14 cellular contexts compared by ENCODE assay signal in the genomic region with DNA sequence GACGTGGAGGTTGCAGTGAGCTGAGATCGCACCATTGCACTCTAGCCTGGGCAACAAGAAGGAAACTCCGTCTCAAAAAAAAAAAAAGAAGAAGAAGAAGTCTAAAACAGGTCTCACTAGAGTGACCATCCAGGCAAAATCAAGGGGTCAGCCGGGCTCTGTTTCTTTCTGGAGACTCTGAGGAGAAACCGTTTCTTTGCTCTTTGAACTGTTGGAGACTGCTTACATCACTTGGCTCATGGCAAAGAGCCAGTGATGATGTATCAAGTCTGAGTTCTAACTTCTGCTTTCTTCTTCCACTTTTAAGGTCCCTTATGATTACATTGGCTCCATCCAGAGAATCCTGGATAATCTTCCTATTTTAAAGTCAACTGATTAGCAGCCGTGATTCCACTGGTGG.
DNase-seq lines count a peak whose midpoint lies in the region; ATAC-seq and TF ChIP-seq lines count a peak whose summit lies in the region.
"Had no signal": no experiment of that assay in that cellular context is flagged by ENCODE, and none has a peak within 500 bp of the region (broad histone marks: within the 10 kb centered on the region; RNA-seq: fewer than 3 reads in every experiment).

No MANE protein-coding gene starts in this region.

- DNase-seq in HT-29 (ENCODE audit: low spot score): peak; percentile 72
- peak; percentile 75 for DNase-seq in globus pallidus (ENCODE audit: low spot score)
- DNase-seq in pons (ENCODE audit: low spot score): peak; percentile 89
- no peak for DNase-seq in activated CD4-positive, alpha-beta T cell treated with anti-CD3 and anti-CD28 coated beads for 36 hours
- DNase-seq: activated CD8-positive, alpha-beta T cell treated with anti-CD3 and anti-CD28 coated beads, Interleukin-2, amount 10 ng/mL, durations not matched to agents 7 days and 5 days; central memory CD4-positive, alpha-beta T cell; NCI-H187 treated with DMSO at 0.1 percent for 48 hours; stimulated activated CD4-positive, alpha-beta T cell treated with anti-CD3 and anti-CD28 coated beads, Interleukin-2, amount 100 ng/mL, for 24 hours; stimulated activated naive B cell treated with anti-CD40 and anti-IgM and Interleukin-4, amounts not matched to agents 10 μg/mL and 1 μg/mL and 100 μg/mL, for 72 hours had no signal

- H2AFZ ChIP-seq in OCI-LY3 (ENCODE audit: low read depth, low read length): no peak overlapping the region

- no peaks in the 10 kb centered on the region for H4K20me1 ChIP-seq in OCI-LY3 (ENCODE audit: insufficient read depth, low read length)
- H4K20me1 ChIP-seq: BLaER1 treated with 17β-estradiol and CSF1 and Interleukin-3, amounts not matched to agents 10 nM and 100 nM had no signal

- H3K36me3 Mint-ChIP-seq in activated CD4-positive, alpha-beta T cell treated with anti-CD3 and anti-CD28 coated beads for 36 hours (ENCODE audit: low read depth): no peaks in the 10 kb centered on the region
- H3K36me3 Mint-ChIP-seq: stimulated activated naive B cell treated with anti-CD40 and anti-IgM and Interleukin-4, amounts not matched to agents 10 μg/mL and 1 μg/mL and 100 μg/mL, for 72 hours had no signal

- H3K27me3 Mint-ChIP-seq in activated CD4-positive, alpha-beta T cell treated with anti-CD3 and anti-CD28 coated beads for 36 hours: peaks cover 6% of the 10 kb centered on the region

- POLR2A ChIA-PET in activated CD4-positive, alpha-beta T cell treated with anti-CD3 and anti-CD28 coated beads for 36 hours (lab: Charles Lee): no interaction called here

- H3K4me3 ChIP-seq in OCI-LY3 (ENCODE audit: low read length): no peak overlapping the region
- H3K4me3 ChIP-seq: BLaER1 treated with 17β-estradiol and CSF1 and Interleukin-3, amounts not matched to agents 10 nM and 100 nM had no signal

- H3K27me3 ChIP-seq in OCI-LY3 (ENCODE audit: low read depth, low read length): peaks cover 49% of the 10 kb centered on the region
- H3K27me3 ChIP-seq: BLaER1 treated with 17β-estradiol and CSF1 and Interleukin-3, amounts not matched to agents 10 nM and 100 nM had no signal

- no peaks in the 10 kb centered on the region; the same call in 1 of the 2 replicates for H3K9me3 ChIP-seq in OCI-LY3 (ENCODE audit: insufficient read depth, low read length)

- H3K27ac ChIP-seq in OCI-LY3 (ENCODE audit: low read length): no peak overlapping the region

- CTCF ChIA-PET in activated CD4-positive, alpha-beta T cell treated with anti-CD3 and anti-CD28 coated beads for 36 hours (lab: Charles Lee): interaction anchor here (0.8 kb wide), 1 partner anchor 555 kb away, joined by 3 read pairs; no protein-coding TSS in a partner anchor

- TF ChIP-seq CTCF in OCI-LY3 (IDR thresholded peaks at IDR 0.05; ENCODE audit: low read depth, low read length): no peak

- H3K27ac Mint-ChIP-seq in activated CD4-positive, alpha-beta T cell treated with anti-CD3 and anti-CD28 coated beads for 36 hours: no peak overlapping the region
- H3K27ac Mint-ChIP-seq: activated CD8-positive, alpha-beta T cell treated with anti-CD3 and anti-CD28 coated beads, Interleukin-2, amount 10 ng/mL, durations not matched to agents 7 days and 5 days; stimulated activated naive B cell treated with anti-CD40 and anti-IgM and Interleukin-4, amounts not matched to agents 10 μg/mL and 1 μg/mL and 100 μg/mL, for 72 hours had no signal

- H3K36me3 ChIP-seq in OCI-LY3 (replicated peaks; ENCODE audit: low read depth, low read length): no peaks in the 10 kb centered on the region
- H3K36me3 ChIP-seq: BLaER1 treated with 17β-estradiol and CSF1 and Interleukin-3, amounts not matched to agents 10 nM and 100 nM had no signal

- H3K4me3 Mint-ChIP-seq in activated CD4-positive, alpha-beta T cell treated with anti-CD3 and anti-CD28 coated beads for 36 hours: no peak overlapping the region
- H3K4me3 Mint-ChIP-seq: activated CD8-positive, alpha-beta T cell treated with anti-CD3 and anti-CD28 coated beads, Interleukin-2, amount 10 ng/mL, durations not matched to agents 7 days and 5 days; stimulated activated naive B cell treated with anti-CD40 and anti-IgM and Interleukin-4, amounts not matched to agents 10 μg/mL and 1 μg/mL and 100 μg/mL, for 72 hours had no signal

- no peak overlapping the region for H3K9ac ChIP-seq in OCI-LY3 (ENCODE audit: low read length)
- H3K9ac ChIP-seq: BLaER1 treated with 17β-estradiol and CSF1 and Interleukin-3, amounts not matched to agents 10 nM and 100 nM had no signal

- peaks cover 27% of the 10 kb centered on the region for H3K4me1 ChIP-seq in OCI-LY3 (ENCODE audit: low read length)

- intact Hi-C loops in activated CD4-positive, alpha-beta T cell treated with anti-CD3 and anti-CD28 coated beads for 36 hours (cut with DNase I, micrococcal nuclease): no loop called here

- peak overlapping the region; percentile 42 for H3K4me2 ChIP-seq in OCI-LY3 (ENCODE audit: low read length)

- ATAC-seq in GM21825 (IDR thresholded peaks at IDR 0.05; ENCODE audit: unreplicated experiment) (no peak), HG03460 (IDR thresholded peaks at IDR 0.05; ENCODE audit: unreplicated experiment) (no peak), GM19467 (IDR thresholded peaks at IDR 0.05; ENCODE audit: unreplicated experiment) (no peak)
- ATAC-seq in activated CD4-positive, alpha-beta T cell treated with anti-CD3 and anti-CD28 coated beads for 36 hours: no peak
- ATAC-seq: activated CD8-positive, alpha-beta T cell treated with anti-CD3 and anti-CD28 coated beads, Interleukin-2, amount 10 ng/mL, durations not matched to agents 7 days and 5 days had no signal

- no peaks in the 10 kb centered on the region for H3K79me2 ChIP-seq in OCI-LY3 (ENCODE audit: low read length)

- H3K9me3 Mint-ChIP-seq in activated CD4-positive, alpha-beta T cell treated with anti-CD3 and anti-CD28 coated beads for 36 hours (ENCODE audit: low read depth): peaks cover 6% of the 10 kb centered on the region
- H3K9me3 Mint-ChIP-seq: stimulated activated naive B cell treated with anti-CD40 and anti-IgM and Interleukin-4, amounts not matched to agents 10 μg/mL and 1 μg/mL and 100 μg/mL, for 72 hours had no signal

- peaks cover 3% of the 10 kb centered on the region for H3K4me1 Mint-ChIP-seq in activated CD4-positive, alpha-beta T cell treated with anti-CD3 and anti-CD28 coated beads for 36 hours
- H3K4me1 Mint-ChIP-seq: stimulated activated naive B cell treated with anti-CD40 and anti-IgM and Interleukin-4, amounts not matched to agents 10 μg/mL and 1 μg/mL and 100 μg/mL, for 72 hours had no signal
